ENCODE assay signal across 13 cellular contexts in the genomic region with DNA sequence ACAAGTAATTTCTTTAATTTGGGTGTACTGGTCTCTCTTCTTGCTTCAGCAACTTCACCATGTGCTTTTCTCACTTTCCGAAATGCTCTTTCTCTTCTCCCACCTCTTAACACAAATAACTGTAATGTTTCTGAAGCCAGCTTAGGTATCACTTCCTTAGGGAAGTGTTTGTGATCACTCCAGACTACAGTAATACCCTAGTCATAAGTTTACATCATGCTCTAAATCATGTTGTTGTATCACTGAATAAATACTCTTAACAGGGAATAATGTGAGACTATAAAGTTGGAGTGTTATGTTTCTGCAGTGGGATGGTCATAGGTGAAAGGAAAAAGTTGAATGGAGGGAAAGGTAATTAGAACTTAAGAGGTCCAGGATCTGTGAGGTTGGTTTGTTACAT.
DNase-seq lines count a peak whose midpoint lies in the region; ATAC-seq and TF ChIP-seq lines count a peak whose summit lies in the region.
"Had no signal": no experiment of that assay in that cellular context is flagged by ENCODE, and none has a peak within 500 bp of the region (broad histone marks: within the 10 kb centered on the region; RNA-seq: fewer than 3 reads in every experiment).

No MANE protein-coding gene starts in this region.

- H3K4me1 Mint-ChIP-seq in GM23338: peaks cover 16% of the 10 kb centered on the region

- H3K36me3 Mint-ChIP-seq in GM23338 (ENCODE audit: low read depth): no peaks in the 10 kb centered on the region; the same call in 2 of the 3 replicates

- no peaks in the 10 kb centered on the region for H3K9me2 ChIP-seq in GM23338 (ENCODE audit: insufficient read depth)

- no peaks in the 10 kb centered on the region for H3K79me2 ChIP-seq in GM23338 (replicated peaks; ENCODE audit: insufficient read depth)

- H4K20me1 ChIP-seq in GM23338 (replicated peaks; ENCODE audit: insufficient read depth): no peaks in the 10 kb centered on the region

- no peak overlapping the region for H3K27ac ChIP-seq in GM23338 (ENCODE audit: low read depth)
- H3K27ac ChIP-seq: A549, C4-2B had no signal

- H3K27ac Mint-ChIP-seq in GM23338: no peak overlapping the region
- H3K27ac Mint-ChIP-seq: CD4-positive, alpha-beta T cell had no signal

- no peaks in the 10 kb centered on the region for H3K27me3 ChIP-seq in GM23338 (ENCODE audit: insufficient read depth)

- no peak overlapping the region for H3K4me2 ChIP-seq in GM23338
- H3K4me2 ChIP-seq: A549 had no signal

- H3K27me3 Mint-ChIP-seq in GM23338 (ENCODE audit: insufficient read depth, low read depth, poor library complexity): peaks cover 1% of the 10 kb centered on the region
- H3K27me3 Mint-ChIP-seq: CD4-positive, alpha-beta T cell had no signal

- H3K9me3 Mint-ChIP-seq in GM23338: no peaks in the 10 kb centered on the region; the same call in 2 of the 3 replicates

- H3K4me3 Mint-ChIP-seq in GM23338: no peak overlapping the region
- H3K4me3 Mint-ChIP-seq: CD4-positive, alpha-beta T cell had no signal

- H3K4me1 ChIP-seq in GM23338 (ENCODE audit: insufficient read depth): peaks cover 27% of the 10 kb centered on the region
- H3K4me1 ChIP-seq: A549, HAP-1 had no signal

- H3F3A ChIP-seq in GM23338 (replicated peaks; ENCODE audit: low read depth): no peaks in the 10 kb centered on the region

- H3K4me3 ChIP-seq in GM23338 (no peak overlapping the region), epithelial cell of esophagus (ENCODE audit: low read length) (no peak overlapping the region)
- H3K4me3 ChIP-seq: A549, HAP-1 had no signal

- no peak for ATAC-seq in GM23338
- ATAC-seq: A549 had no signal

- peak overlapping the region; percentile 18; the same call in 1 of the 2 replicates for H2AFZ ChIP-seq in GM23338

- no peaks in the 10 kb centered on the region for H3K36me3 ChIP-seq in GM23338 (ENCODE audit: insufficient read depth)
- H3K36me3 ChIP-seq: HAP-1 had no signal

- DNase-seq in DMS153 (lab: John Stamatoyannopoulos, UW): peak; percentile 92
- DNase-seq in GM23338 (ENCODE audit: low spot score): no peak
- DNase-seq in NCI-H69 (lab: John Stamatoyannopoulos, UW): peak; percentile 30
- peak; percentile 41 for DNase-seq in epithelial cell of esophagus (ENCODE audit: low read depth)
- DNase-seq in occipital lobe (lab: John Stamatoyannopoulos, UW): no peak
- no peak for DNase-seq in NCI-H2227 (lab: John Stamatoyannopoulos, UW; ENCODE audit: unreplicated experiment)
- DNase-seq in NCI-H748 (lab: John Stamatoyannopoulos, UW; ENCODE audit: unreplicated experiment): no peak
- DNase-seq: AML-193; Caco-2; CD4-positive, alpha-beta T cell had no signal

- no peak for TF ChIP-seq CTCF in GM23338 (conservative IDR thresholded peaks at IDR 0.05; ENCODE audit: low read depth in 2 of 2)
- TF ChIP-seq CTCF in epithelial cell of esophagus (IDR thresholded peaks at IDR 0.05; ENCODE audit: insufficient read depth, low read depth, low read length, missing control alignments): no peak

TF ChIP-seq in GM23338, 12 proteins besides CTCF, POLR2A, EP300 and RAD21:
- TF ChIP-seq, protein P1, sequence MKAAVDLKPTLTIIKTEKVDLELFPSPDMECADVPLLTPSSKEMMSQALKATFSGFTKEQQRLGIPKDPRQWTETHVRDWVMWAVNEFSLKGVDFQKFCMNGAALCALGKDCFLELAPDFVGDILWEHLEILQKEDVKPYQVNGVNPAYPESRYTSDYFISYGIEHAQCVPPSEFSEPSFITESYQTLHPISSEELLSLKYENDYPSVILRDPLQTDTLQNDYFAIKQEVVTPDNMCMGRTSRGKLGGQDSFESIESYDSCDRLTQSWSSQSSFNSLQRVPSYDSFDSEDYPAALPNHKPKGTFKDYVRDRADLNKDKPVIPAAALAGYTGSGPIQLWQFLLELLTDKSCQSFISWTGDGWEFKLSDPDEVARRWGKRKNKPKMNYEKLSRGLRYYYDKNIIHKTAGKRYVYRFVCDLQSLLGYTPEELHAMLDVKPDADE (IDR thresholded peaks at IDR 0.05): no peak
- no peak for TF ChIP-seq STAT1 (IDR thresholded peaks at IDR 0.05; ENCODE audit: unreplicated experiment)
- no peak for TF ChIP-seq ZNF114 (CRISPR knock-in tag; IDR thresholded peaks at IDR 0.05)

Comparison
In these comparisons a context has a peak if more than half of its experiments do, and no peak if none do; other contexts are left out.
1. DNase-seq: peak in DMS153 (single experiment), NCI-H69 (single experiment) and epithelial cell of esophagus (single experiment); none in GM23338 (single experiment), occipital lobe (single experiment), NCI-H2227 (single experiment) and NCI-H748 (single experiment).